ENCODE assay signal across 8 cellular contexts in the genomic region with DNA sequence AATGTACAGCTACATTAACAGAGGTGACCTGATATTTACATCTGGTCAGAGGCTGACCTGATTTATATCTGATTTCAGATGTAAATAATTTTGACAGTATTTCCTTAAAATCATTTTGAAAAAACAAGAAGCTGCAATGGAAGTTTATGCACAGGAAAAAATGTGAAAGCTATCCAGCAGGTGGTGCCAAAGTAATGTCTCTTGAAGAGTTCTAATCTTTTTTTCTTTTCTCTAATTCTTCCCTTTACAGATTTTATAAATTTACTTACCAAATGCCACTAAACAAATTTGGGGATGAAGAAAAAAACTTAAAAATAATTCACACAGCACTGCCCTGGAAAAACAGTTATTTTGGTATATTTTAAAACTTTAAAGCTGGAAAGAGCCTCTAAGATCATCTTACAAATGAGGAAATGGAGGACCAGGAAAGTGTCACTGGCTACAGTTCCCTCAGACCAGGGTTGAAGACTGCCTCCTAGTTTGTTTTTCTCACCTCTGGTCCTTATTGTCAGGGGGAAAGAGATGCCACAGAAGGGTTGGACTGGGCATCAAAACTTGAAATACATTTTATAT. TPM values are rescaled to one million over a fixed set of nuclear protein-coding genes. Genes with fewer than 3 reads are reported as not detected.
DNase-seq lines count a peak whose midpoint lies in the region; ATAC-seq and TF ChIP-seq lines count a peak whose summit lies in the region.

No MANE protein-coding gene starts in this region.

- no peak overlapping the region for H3K4ac ChIP-seq in mesendoderm (ENCODE audit: low read depth, low read length)

- no peak for TF ChIP-seq POLR2A in suprapubic skin (IDR thresholded peaks at IDR 0.05)

- no peak overlapping the region for H3K56ac ChIP-seq in mesendoderm (ENCODE audit: low read length)

- H3K79me1 ChIP-seq in mesendoderm (ENCODE audit: low read length) = no peaks in the 10 kb centered on the region

- H3K4me1 ChIP-seq in mesendoderm (ENCODE audit: control insufficient read depth, low read depth, low read length) (no peaks in the 10 kb centered on the region), suprapubic skin (no peaks in the 10 kb centered on the region)

- DNase-seq in DMS53 treated with DMSO at 0.1 percent for 48 hours (lab: John Stamatoyannopoulos, UW; ENCODE audit: unreplicated experiment) = peak; percentile 57
- DNase-seq in HT1080 (ENCODE audit: low read depth) = peak; percentile 23
- peak; percentile 46 for DNase-seq in RPMI7951 (ENCODE audit: low read depth)
- peak; percentile 64 for DNase-seq in cerebellar cortex (ENCODE audit: low spot score)
- DNase-seq in mesendoderm = peak; percentile 42
- DNase-seq in NCI-H1930 (lab: John Stamatoyannopoulos, UW) = no peak
- DNase-seq in suprapubic skin (ENCODE audit: low spot score in 2 of 2) = no peak

- H3K4me3 ChIP-seq in mesendoderm (ENCODE audit: low read length) (no peak overlapping the region), suprapubic skin (no peak overlapping the region)

- ATAC-seq in GM18502 (IDR thresholded peaks at IDR 0.05; ENCODE audit: poor library complexity, unreplicated experiment) = no peak

- no peaks in the 10 kb centered on the region for H3K27me3 ChIP-seq in mesendoderm (ENCODE audit: insufficient read depth, low read length, poor library complexity)
- H3K27me3 ChIP-seq in suprapubic skin = no peaks in the 10 kb centered on the region

- H4K5ac ChIP-seq in mesendoderm (ENCODE audit: low read length) = no peak overlapping the region

- no peak overlapping the region for H3K9ac ChIP-seq in mesendoderm (ENCODE audit: low read length)

- H3K27ac ChIP-seq in mesendoderm (ENCODE audit: low read depth, low read length) (no peak overlapping the region), suprapubic skin (no peak overlapping the region)

- H2BK5ac ChIP-seq in mesendoderm (ENCODE audit: low read length) = no peak overlapping the region

- H3K36me3 ChIP-seq in mesendoderm (ENCODE audit: control insufficient read depth, insufficient read depth, low read length) = no peaks in the 10 kb centered on the region
- H3K36me3 ChIP-seq in suprapubic skin = peaks cover 25% of the 10 kb centered on the region

- no peak overlapping the region for H4K8ac ChIP-seq in mesendoderm (ENCODE audit: low read depth, low read length)

- H3K4me2 ChIP-seq in mesendoderm (ENCODE audit: low read length) = no peak overlapping the region

- no peaks in the 10 kb centered on the region for H3K79me2 ChIP-seq in mesendoderm (ENCODE audit: control insufficient read depth, insufficient read depth, low read length)

- no peak overlapping the region for H3K23ac ChIP-seq in mesendoderm (ENCODE audit: low read length)

- no peak overlapping the region for H2AK5ac ChIP-seq in mesendoderm (ENCODE audit: low read length)

- no peak for TF ChIP-seq EP300 in suprapubic skin (IDR thresholded peaks at IDR 0.05)

- TF ChIP-seq CTCF in suprapubic skin (IDR thresholded peaks at IDR 0.05) = peak in 1 of 2 donors; percentile 23

- H2BK120ac ChIP-seq in mesendoderm (ENCODE audit: low read depth, low read length) = no peak overlapping the region

- H3K9me3 ChIP-seq in suprapubic skin = no peaks in the 10 kb centered on the region

- H3K18ac ChIP-seq in mesendoderm (ENCODE audit: low read length) = no peak overlapping the region

- no peak overlapping the region for H2BK15ac ChIP-seq in mesendoderm (replicated peaks; ENCODE audit: low read depth)

RNA-seq across cellular contexts. Expression of gene FBLN7, which starts 16.4 kb away (rescaled TPM):
- total RNA-seq in HT1080 (2014; rRNA removed; shearing (Covaris generic)) = 0.03 TPM in 2 replicates
- polyA plus RNA-seq in HT1080 (2015; cell fraction: cytosol; rRNA removed) = 0.35 and 0.41 TPM in 2 replicates
- 0.24 and 0.40 TPM in 2 replicates for polyA plus RNA-seq in HT1080 (2015; cell fraction: nucleus; rRNA removed)
- total RNA-seq in RPMI7951 (2014; rRNA removed; shearing (Covaris generic)) = 10.2 and 10.4 TPM in 2 replicates
- 0.11 TPM for polyA plus RNA-seq in mesendoderm (2013, experiment 1 of 2)
- 0.04 TPM for polyA plus RNA-seq in mesendoderm (2013, experiment 2 of 2)
- total RNA-seq in suprapubic skin = 1 to 10 TPM; 2.5 to 5.8 (median 4.0) TPM

Comparison
In these comparisons a context has a peak if more than half of its experiments do, and no peak if none do; other contexts are left out.
1. DNase-seq: peak in DMS53 treated with DMSO at 0.1 percent for 48 hours (single experiment), HT1080 (single experiment), RPMI7951 (single experiment), cerebellar cortex (single experiment) and mesendoderm (single experiment); none in NCI-H1930 (0 of 2) and suprapubic skin (0 of 2).